17 cellular contexts compared by ENCODE assay signal in the genomic region with DNA sequence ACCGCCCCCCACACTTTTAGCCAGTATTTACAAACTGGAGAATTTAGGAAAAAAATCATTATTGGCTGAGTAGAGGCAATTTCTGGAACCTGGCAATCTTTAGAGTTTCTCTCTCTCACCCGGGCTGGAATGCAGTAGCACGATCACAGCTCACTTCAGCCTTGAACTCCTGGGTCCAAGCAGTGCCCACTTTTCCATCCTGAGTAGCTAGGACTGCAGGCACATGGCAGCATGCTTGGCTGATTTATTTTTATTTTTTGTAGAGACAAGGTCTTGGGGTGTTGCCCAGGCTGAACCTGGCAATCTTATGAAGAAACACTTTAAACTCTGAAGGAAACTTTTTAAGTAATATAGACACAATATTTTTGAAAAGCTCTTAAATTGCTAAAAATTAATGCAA.
DNase-seq lines count a peak whose midpoint lies in the region; ATAC-seq and TF ChIP-seq lines count a peak whose summit lies in the region.
"Had no signal": no experiment of that assay in that cellular context is flagged by ENCODE, and none has a peak within 500 bp of the region (broad histone marks: within the 10 kb centered on the region; RNA-seq: fewer than 3 reads in every experiment).

No MANE protein-coding gene starts in this region.

- ATAC-seq in body of pancreas (no peak), lung (ENCODE audit: insufficient read depth, low FRiP score) (no peak), HG03108 (IDR thresholded peaks at IDR 0.05; ENCODE audit: unreplicated experiment) (no peak), GM21528 (IDR thresholded peaks at IDR 0.05; ENCODE audit: low FRiP score, unreplicated experiment) (no peak), GM19455 (IDR thresholded peaks at IDR 0.05; ENCODE audit: unreplicated experiment) (no peak)
- ATAC-seq: natural killer cell treated with Interleukin-12 subunit alpha and Interleukin-12 subunit beta and Interleukin-15 and Interleukin-18, amount 100 ng/mL, for 72 hours; T-cell had no signal

- no peak overlapping the region for H3K4me3 ChIP-seq in HL-60 (replicated peaks; ENCODE audit: insufficient read depth, low read length)
- H3K4me3 ChIP-seq in body of pancreas = no peak overlapping the region
- H3K4me3 ChIP-seq in lung = no peak overlapping the region
- H3K4me3 ChIP-seq in stomach smooth muscle (ENCODE audit: low read length in 2 of 2) = peak overlapping the region in 1 of 2 donors; percentile 36
- H3K4me3 ChIP-seq: Peyer's patch had no signal

- H3K36me3 ChIP-seq in body of pancreas (replicated peaks in 1 of 2; ENCODE audit: insufficient read depth in 1 of 2, low read depth in 2 of 2) (no peaks in the 10 kb centered on the region), lung (ENCODE audit: control insufficient read depth in 2 of 2, insufficient read depth in 2 of 2, low read length in 2 of 2) (no peaks in the 10 kb centered on the region), stomach smooth muscle (ENCODE audit: control insufficient read depth in 2 of 2, insufficient read depth in 2 of 2, low read length in 2 of 2) (no peaks in the 10 kb centered on the region)

- no peak for TF ChIP-seq POLR2A in body of pancreas (IDR thresholded peaks at IDR 0.05)

- TF ChIP-seq CTCF in HL-60 (IDR thresholded peaks at IDR 0.05; ENCODE audit: insufficient read depth, low read length) = no peak
- no peak for TF ChIP-seq CTCF in body of pancreas (IDR thresholded peaks at IDR 0.05)
- TF ChIP-seq CTCF in lung (IDR thresholded peaks at IDR 0.05; ENCODE audit: control extremely low read depth, extremely low read depth) = no peak

- H3K9me3 ChIP-seq in body of pancreas = no peaks in the 10 kb centered on the region
- H3K9me3 ChIP-seq in lung (ENCODE audit: control insufficient read depth in 2 of 2, insufficient read depth in 1 of 2, low read length in 1 of 2) = no peaks in the 10 kb centered on the region
- H3K9me3 ChIP-seq in stomach smooth muscle (ENCODE audit: control insufficient read depth in 2 of 2, low read length in 2 of 2) = no peaks in the 10 kb centered on the region
- H3K9me3 ChIP-seq: Peyer's patch had no signal

- peaks cover 76% of the 10 kb centered on the region for H3K4me1 ChIP-seq in body of pancreas
- H3K4me1 ChIP-seq in lung (ENCODE audit: control insufficient read depth in 2 of 2, insufficient read depth in 2 of 2, low read length in 2 of 2) = peaks cover 18 to 40% of the 10 kb centered on the region in 2 donors
- H3K4me1 ChIP-seq in stomach smooth muscle (ENCODE audit: control insufficient read depth, insufficient read depth, low read length) = peaks cover 35% of the 10 kb centered on the region

- DNase-seq in HL-60 (ENCODE audit: low read depth in 1 of 2, low spot score in 1 of 2) (no peak), body of pancreas (no peak), lung (ENCODE audit: low spot score) (no peak), NCI-H1105 (lab: John Stamatoyannopoulos, UW) (no peak)
- DNase-seq: activated CD4-positive, alpha-beta T cell treated with anti-CD3 and anti-CD28 coated beads, Interleukin-2, amount 50 U/mL, for 4 hours; AML-193; DMS53; kidney glomerular epithelial cell; NCI-H1092 treated with DMSO at 0.1 percent for 48 hours; NCI-H345; Peyer's patch; T-cell had no signal

- intact Hi-C loops in body of pancreas (cut with DNase I) = no loop called here

- no peak overlapping the region for H3K9ac ChIP-seq in stomach smooth muscle (ENCODE audit: low read length in 2 of 2)

- H3K27me3 ChIP-seq in HL-60 (ENCODE audit: insufficient read depth, poor library complexity, severe bottlenecking) (no peaks in the 10 kb centered on the region), body of pancreas (no peaks in the 10 kb centered on the region), lung (ENCODE audit: control insufficient read depth, insufficient read depth) (no peaks in the 10 kb centered on the region), stomach smooth muscle (ENCODE audit: control insufficient read depth in 1 of 2, insufficient read depth in 2 of 2, low read length in 2 of 2) (no peaks in the 10 kb centered on the region)
- H3K27me3 ChIP-seq: Peyer's patch had no signal

- 14% methylated on average over 3 of the region's 3 CpGs for WGBS in body of pancreas, 2 donors
- WGBS in lung, 2 donors = 47 to 58% methylated on average over 3 of the region's 3 CpGs

- peak overlapping the region; percentile 23 for H3K27ac ChIP-seq in HL-60 (replicated peaks)
- peak overlapping the region in 3 of 4 donors; percentile 3 to 71 (median 55) for H3K27ac ChIP-seq in body of pancreas
- peak overlapping the region; percentile 35 to 69 for H3K27ac ChIP-seq in lung (ENCODE audit: low read depth in 1 of 2, low read length in 1 of 2)
- peak overlapping the region; percentile 38 for H3K27ac ChIP-seq in stomach smooth muscle (ENCODE audit: low read length)
